Comparison of ENCODE assay signal across 1 cellular context in genomic region chrX:154458116-154458953, GRCh38.
TF ChIP-seq lines count a peak whose summit lies in the region.

Gene PLXNA3 (plus strand): TSS chrX:154458281. CDS start chrX:154460184, 1,903 bp downstream.

TF ChIP-seq in HEK293, 187 proteins besides CTCF, POLR2A, EP300 and RAD21 (continued from another document):
- TF ChIP-seq ZBTB10 (tag by site-specific recombination; IDR thresholded peaks at IDR 0.05) (peak; percentile 78; the same call in 1 of the 2 replicates), ZNF596 (tag by site-specific recombination; IDR thresholded peaks at IDR 0.05) (no peak), ZNF704 (tag by site-specific recombination; IDR thresholded peaks at IDR 0.05) (no peak), ZBTB48 (tag by site-specific recombination; IDR thresholded peaks at IDR 0.05) (peak; percentile 61; the same call in 1 of the 2 replicates), HIC1 (tag by site-specific recombination; IDR thresholded peaks at IDR 0.05) (peak; percentile 74), ZBTB8A (tag by site-specific recombination; IDR thresholded peaks at IDR 0.05) (0 out of 2 replicates have a peak, but pooled peaks have one; percentile 11), ZBTB26 (tag by site-specific recombination; optimal IDR thresholded peaks at IDR 0.05) (peak; percentile 31), GLIS1 (tag by site-specific recombination; IDR thresholded peaks at IDR 0.05) (peak; percentile 52; the same call in 1 of the 2 replicates), SCRT1 (tag by site-specific recombination; IDR thresholded peaks at IDR 0.05; ENCODE audit: borderline replicate concordance) (peak; percentile 80; the same call in 1 of the 2 replicates)
